ENCODE assay signal across 20 cellular contexts in genomic region chrX:113868716-113869115, GRCh38.
DNase-seq lines count a peak whose midpoint lies in the region; ATAC-seq and TF ChIP-seq lines count a peak whose summit lies in the region.
"Had no signal": no experiment of that assay in that cellular context is flagged by ENCODE, and none has a peak within 500 bp of the region (broad histone marks: within the 10 kb centered on the region; RNA-seq: fewer than 3 reads in every experiment).

No MANE protein-coding gene starts in this region.

- ATAC-seq in left ventricle myocardium superior, result no peak
- ATAC-seq: PC-3 had no signal

- intact Hi-C loops in left ventricle myocardium superior (cut with micrococcal nuclease), result no loop called here

- no peaks in the 10 kb centered on the region for H3K9me3 ChIP-seq in cardiac muscle cell (ENCODE audit: low read depth)

- DNase-seq in cardiac muscle cell (ENCODE audit: low read depth in 1 of 2, low spot score in 1 of 2), result peak in 1 of 2 donors; percentile 27
- no peak for DNase-seq in left ventricle myocardium superior
- peak; percentile 34 for DNase-seq in M059J (ENCODE audit: low read depth)
- DNase-seq in fibroblast of villous mesenchyme (ENCODE audit: low read depth), result peak; percentile 34
- no peak for DNase-seq in GOT3 (lab: John Stamatoyannopoulos, UW)
- no peak for DNase-seq in foreskin melanocyte
- no peak for DNase-seq in effector CD4-positive, alpha-beta T cell
- no peak for DNase-seq in NCI-H1417 (lab: John Stamatoyannopoulos, UW)
- DNase-seq: 8988T, AML-193, DMS79 treated with DMSO at 0.1 percent for 48 hours, GDM1, H7, HFFc6, NCI-H1417 treated with DMSO at 0.1 percent for 48 hours, NCI-H187, NCI-H446, NCI-H526, PC-3, Right ventricle myocardium superior had no signal

- no peaks in the 10 kb centered on the region for H3K27me3 ChIP-seq in cardiac muscle cell

- no peaks in the 10 kb centered on the region for H3K36me3 ChIP-seq in cardiac muscle cell

- H3K4me1 ChIP-seq in cardiac muscle cell (ENCODE audit: low read depth), result peaks cover 14% of the 10 kb centered on the region

- peak overlapping the region; percentile 40 for H3K27ac ChIP-seq in cardiac muscle cell

- H3K4me3 ChIP-seq in cardiac muscle cell (no peak overlapping the region), fibroblast of villous mesenchyme (ENCODE audit: low read depth, low read length) (no peak overlapping the region)

- TF ChIP-seq CTCF in cardiac muscle cell (IDR thresholded peaks at IDR 0.05; ENCODE audit: low read depth, low read length) (no peak), fibroblast of villous mesenchyme (IDR thresholded peaks at IDR 0.05; ENCODE audit: insufficient read depth, low read depth, low read length) (no peak)

Comparison
In these comparisons a context has a peak if more than half of its experiments do, and no peak if none do; other contexts are left out.
1. DNase-seq: peak in M059J (single experiment) and fibroblast of villous mesenchyme (single experiment); none in left ventricle myocardium superior (single experiment), GOT3 (single experiment), foreskin melanocyte (single experiment), effector CD4-positive, alpha-beta T cell (single experiment) and NCI-H1417 (0 of 3).